In genomic region chr3:143924522-143925381, GRCh38 we compare ENCODE assay signal across 14 cellular contexts.
A peak's percentile ranks its signal among the peaks of the same experiment; 100 is the strongest.
DNase-seq lines count a peak whose midpoint lies in the region; ATAC-seq lines count a peak whose summit lies in the region.
"Had no signal": no experiment of that assay in that cellular context is flagged by ENCODE, and none has a peak within 500 bp of the region (broad histone marks: within the 10 kb centered on the region; RNA-seq: fewer than 3 reads in every experiment).

No MANE protein-coding gene starts in this region.

- ATAC-seq in GM18907 (IDR thresholded peaks at IDR 0.05; ENCODE audit: unreplicated experiment) = peak; percentile 77
- ATAC-seq in GM21529 (IDR thresholded peaks at IDR 0.05; ENCODE audit: unreplicated experiment) = peak; percentile 81
- ATAC-seq in HG03108 (IDR thresholded peaks at IDR 0.05; ENCODE audit: unreplicated experiment) = peak; percentile 54
- ATAC-seq in memory B cell (ENCODE audit: low read depth) = peak; percentile 84
- ATAC-seq: activated T-cell treated with anti-CD3 and anti-CD28 coated beads, Interleukin-2, amount 50 U/mL, for 72 hours; K562; sciatic nerve; upper lobe of right lung had no signal

- H3K27ac Mint-ChIP-seq in memory B cell = peak overlapping the region; percentile 92
- no peak overlapping the region for H3K27ac Mint-ChIP-seq in activated T-cell treated with anti-CD3 and anti-CD28 coated beads, Interleukin-2, amount 50 U/mL, for 24 hours
- H3K27ac Mint-ChIP-seq: activated T-cell treated with anti-CD3 and anti-CD28 coated beads, Interleukin-2, amount 50 U/mL, for 72 hours had no signal

- peaks cover 4% of the 10 kb centered on the region for H3K36me3 Mint-ChIP-seq in memory B cell
- no peaks in the 10 kb centered on the region for H3K36me3 Mint-ChIP-seq in activated T-cell treated with anti-CD3 and anti-CD28 coated beads, Interleukin-2, amount 50 U/mL, for 24 hours (ENCODE audit: low read depth)

- H3K9me3 Mint-ChIP-seq in memory B cell = peaks cover 5% of the 10 kb centered on the region
- H3K9me3 Mint-ChIP-seq in activated T-cell treated with anti-CD3 and anti-CD28 coated beads, Interleukin-2, amount 50 U/mL, for 24 hours = no peaks in the 10 kb centered on the region
- H3K9me3 Mint-ChIP-seq: activated T-cell treated with anti-CD3 and anti-CD28 coated beads, Interleukin-2, amount 50 U/mL, for 72 hours had no signal

- H3K27me3 Mint-ChIP-seq in memory B cell = no peaks in the 10 kb centered on the region
- H3K27me3 Mint-ChIP-seq in activated T-cell treated with anti-CD3 and anti-CD28 coated beads, Interleukin-2, amount 50 U/mL, for 24 hours = no peaks in the 10 kb centered on the region

- DNase-seq in memory B cell (ENCODE audit: low spot score in 2 of 2) (no peak), NCI-H524 (lab: John Stamatoyannopoulos, UW) (no peak), AG08395 (ENCODE audit: low spot score) (no peak), T1000 (lab: John Stamatoyannopoulos, UW) (no peak)
- DNase-seq in activated T-cell treated with anti-CD3 and anti-CD28 coated beads, Interleukin-2, amount 50 U/mL, for 24 hours = no peak
- DNase-seq: activated T-cell treated with anti-CD3 and anti-CD28 coated beads, Interleukin-2, amount 50 U/mL, for 72 hours; brain microvascular endothelial cell; Peyer's patch; upper lobe of right lung had no signal

- H3K4me1 Mint-ChIP-seq in memory B cell = peaks cover 44% of the 10 kb centered on the region
- peaks cover 8% of the 10 kb centered on the region for H3K4me1 Mint-ChIP-seq in activated T-cell treated with anti-CD3 and anti-CD28 coated beads, Interleukin-2, amount 50 U/mL, for 24 hours (ENCODE audit: low read depth)

- H3K4me3 Mint-ChIP-seq in memory B cell = peak overlapping the region; percentile 72
- no peak overlapping the region for H3K4me3 Mint-ChIP-seq in activated T-cell treated with anti-CD3 and anti-CD28 coated beads, Interleukin-2, amount 50 U/mL, for 24 hours
